In the genomic region with DNA sequence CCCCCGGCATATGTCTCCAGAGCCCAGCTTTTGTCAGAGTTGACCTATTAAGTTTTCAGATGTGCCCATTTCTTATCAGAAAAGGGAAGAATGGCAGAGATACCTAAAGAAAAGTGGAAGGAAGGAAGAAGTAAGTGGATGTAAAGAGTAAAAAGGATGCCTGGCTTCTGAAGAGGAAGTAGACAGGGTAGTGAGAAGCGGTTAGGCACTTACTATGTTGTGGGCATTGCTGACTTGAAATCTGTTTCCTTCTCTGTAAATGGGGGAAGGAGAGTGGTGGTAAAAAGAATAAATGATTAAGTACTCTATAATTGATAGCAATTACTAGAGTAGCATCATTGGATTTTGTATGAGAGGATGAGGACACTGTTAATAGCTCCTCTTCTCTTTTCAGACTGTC, we compare ENCODE assay signal across 13 cellular contexts. TPM values are rescaled to one million over a fixed set of nuclear protein-coding genes. Genes with fewer than 3 reads are reported as not detected.
DNase-seq lines count a peak whose midpoint lies in the region; ATAC-seq and TF ChIP-seq lines count a peak whose summit lies in the region.
"Had no signal": no experiment of that assay in that cellular context is flagged by ENCODE, and none has a peak within 500 bp of the region (broad histone marks: within the 10 kb centered on the region; RNA-seq: fewer than 3 reads in every experiment).

No MANE protein-coding gene starts in this region.

- H3K4me1 ChIP-seq in upper lobe of right lung = peaks cover 35% of the 10 kb centered on the region

- no peak overlapping the region for H3K27ac ChIP-seq in upper lobe of right lung
- H3K27ac ChIP-seq: right atrium auricular region, tibial artery had no signal

- no peak overlapping the region for H3K4me3 Mint-ChIP-seq in activated naive CD4-positive, alpha-beta T cell treated with anti-CD3 and anti-CD28 coated beads for 36 hours
- peak overlapping the region; percentile 41 for H3K4me3 Mint-ChIP-seq in activated T-helper 17 cell treated with anti-CD3 and anti-CD28 coated beads, Interleukin-2, amount 50 U/mL, for 72 hours

- H3K4me3 ChIP-seq in upper lobe of right lung = no peak overlapping the region
- H3K4me3 ChIP-seq: right atrium auricular region, tibial artery had no signal

- H3K9me3 Mint-ChIP-seq in activated naive CD4-positive, alpha-beta T cell treated with anti-CD3 and anti-CD28 coated beads for 36 hours = no peaks in the 10 kb centered on the region
- H3K9me3 Mint-ChIP-seq in activated T-helper 17 cell treated with anti-CD3 and anti-CD28 coated beads, Interleukin-2, amount 50 U/mL, for 72 hours = no peaks in the 10 kb centered on the region

- peaks cover 32% of the 10 kb centered on the region for H3K36me3 ChIP-seq in upper lobe of right lung

- intact Hi-C loops in activated naive CD4-positive, alpha-beta T cell treated with anti-CD3 and anti-CD28 coated beads for 36 hours (cut with micrococcal nuclease) = no loop called here
- intact Hi-C loops in upper lobe of right lung (cut with DNase I) (no loop called here), sciatic nerve (cut with DNase I) (no loop called here)

- H3K27me3 Mint-ChIP-seq in activated naive CD4-positive, alpha-beta T cell treated with anti-CD3 and anti-CD28 coated beads for 36 hours (ENCODE audit: low read depth) = no peaks in the 10 kb centered on the region
- H3K27me3 Mint-ChIP-seq in activated T-helper 17 cell treated with anti-CD3 and anti-CD28 coated beads, Interleukin-2, amount 50 U/mL, for 72 hours = no peaks in the 10 kb centered on the region

- peaks cover 24% of the 10 kb centered on the region for H3K36me3 Mint-ChIP-seq in activated naive CD4-positive, alpha-beta T cell treated with anti-CD3 and anti-CD28 coated beads for 36 hours (ENCODE audit: low read depth)
- H3K36me3 Mint-ChIP-seq in activated T-helper 17 cell treated with anti-CD3 and anti-CD28 coated beads, Interleukin-2, amount 50 U/mL, for 72 hours (ENCODE audit: low read depth) = peaks cover 67% of the 10 kb centered on the region

- H3K4me1 Mint-ChIP-seq in activated naive CD4-positive, alpha-beta T cell treated with anti-CD3 and anti-CD28 coated beads for 36 hours (ENCODE audit: low read depth) = peaks cover 79% of the 10 kb centered on the region
- H3K4me1 Mint-ChIP-seq in activated T-helper 17 cell treated with anti-CD3 and anti-CD28 coated beads, Interleukin-2, amount 50 U/mL, for 72 hours = peaks cover 56% of the 10 kb centered on the region

- ATAC-seq in activated T-helper 17 cell treated with anti-CD3 and anti-CD28 coated beads, Interleukin-2, amount 50 U/mL, for 72 hours (replicated peaks) = peak; percentile 68
- peak; percentile 67 for ATAC-seq in upper lobe of right lung
- no peak for ATAC-seq in sciatic nerve
- ATAC-seq in GM21381 (IDR thresholded peaks at IDR 0.05; ENCODE audit: unreplicated experiment) = no peak
- ATAC-seq: PC-3 had no signal

- CTCF ChIA-PET in activated naive CD4-positive, alpha-beta T cell treated with anti-CD3 and anti-CD28 coated beads for 36 hours (lab: Charles Lee) = interaction anchor here (0.9 kb wide), 1 partner anchor 11 kb away, joined by 3 read pairs; no protein-coding TSS in a partner anchor

- peak overlapping the region; percentile 65 for H3K27ac Mint-ChIP-seq in activated naive CD4-positive, alpha-beta T cell treated with anti-CD3 and anti-CD28 coated beads for 36 hours
- peak overlapping the region; percentile 66 for H3K27ac Mint-ChIP-seq in activated T-helper 17 cell treated with anti-CD3 and anti-CD28 coated beads, Interleukin-2, amount 50 U/mL, for 72 hours

- H3K27me3 ChIP-seq in upper lobe of right lung = no peaks in the 10 kb centered on the region
- H3K27me3 ChIP-seq: right atrium auricular region, tibial artery had no signal

- TF ChIP-seq CTCF in upper lobe of right lung (IDR thresholded peaks at IDR 0.05) = no peak

- no peak for DNase-seq in activated naive CD4-positive, alpha-beta T cell treated with anti-CD3 and anti-CD28 coated beads for 36 hours
- DNase-seq in activated naive CD4-positive, alpha-beta T cell treated with anti-CD3 and anti-CD28 coated beads, Interleukin-2, amount 50 U/mL, for 16 hours = no peak
- DNase-seq in MV-4-11 (lab: John Stamatoyannopoulos, UW) (peak; percentile 74), upper lobe of right lung (no peak), sciatic nerve (ENCODE audit: low spot score) (no peak), DMS 273 (lab: John Stamatoyannopoulos, UW; ENCODE audit: unreplicated experiment) (no peak)
- DNase-seq: activated gamma-delta T cell treated with Interleukin-2 at 50 U/mL for 16 hours, PC-3, tibial artery had no signal

- H3K9me3 ChIP-seq in upper lobe of right lung = no peaks in the 10 kb centered on the region
- H3K9me3 ChIP-seq: right atrium auricular region, tibial artery had no signal

RNA-seq across cellular contexts. Expression of gene ANP32B, which starts 9.9 kb away (rescaled TPM):
- total RNA-seq in activated naive CD4-positive, alpha-beta T cell treated with anti-CD3 and anti-CD28 coated beads for 36 hours = 100 to 1,000 TPM; 412 to 414 TPM
- 100 to 1,000 TPM; 182 to 257 TPM for total RNA-seq in activated T-helper 17 cell treated with anti-CD3 and anti-CD28 coated beads, Interleukin-2, amount 50 U/mL, for 72 hours
- total RNA-seq in upper lobe of right lung = 107 TPM
- 145 TPM for total RNA-seq in sciatic nerve

RNA-seq across cellular contexts. Expression of gene HEMGN, which starts 55.0 kb away (rescaled TPM):
- 1 to 10 TPM; 1.8 to 1.9 TPM for total RNA-seq in activated naive CD4-positive, alpha-beta T cell treated with anti-CD3 and anti-CD28 coated beads for 36 hours
- total RNA-seq in activated T-helper 17 cell treated with anti-CD3 and anti-CD28 coated beads, Interleukin-2, amount 50 U/mL, for 72 hours = 1 to 10 TPM in 1 of 2 donors, under 1 TPM in 1; 0.95 to 1.2 TPM
- total RNA-seq in upper lobe of right lung (not detected), sciatic nerve (6.4 TPM)
- total RNA-seq: fibroblast of lung, PC-3 had no signal

Comparison
In these comparisons a context has a peak if more than half of its experiments do, and no peak if none do; other contexts are left out.
1. ATAC-seq: peak in activated T-helper 17 cell treated with anti-CD3 and anti-CD28 coated beads, Interleukin-2, amount 50 U/mL, for 72 hours (single experiment) and upper lobe of right lung (single experiment); none in sciatic nerve (single experiment) and GM21381 (single experiment).